Comparison of ENCODE assay signal across 1 cellular context in the genomic region with DNA sequence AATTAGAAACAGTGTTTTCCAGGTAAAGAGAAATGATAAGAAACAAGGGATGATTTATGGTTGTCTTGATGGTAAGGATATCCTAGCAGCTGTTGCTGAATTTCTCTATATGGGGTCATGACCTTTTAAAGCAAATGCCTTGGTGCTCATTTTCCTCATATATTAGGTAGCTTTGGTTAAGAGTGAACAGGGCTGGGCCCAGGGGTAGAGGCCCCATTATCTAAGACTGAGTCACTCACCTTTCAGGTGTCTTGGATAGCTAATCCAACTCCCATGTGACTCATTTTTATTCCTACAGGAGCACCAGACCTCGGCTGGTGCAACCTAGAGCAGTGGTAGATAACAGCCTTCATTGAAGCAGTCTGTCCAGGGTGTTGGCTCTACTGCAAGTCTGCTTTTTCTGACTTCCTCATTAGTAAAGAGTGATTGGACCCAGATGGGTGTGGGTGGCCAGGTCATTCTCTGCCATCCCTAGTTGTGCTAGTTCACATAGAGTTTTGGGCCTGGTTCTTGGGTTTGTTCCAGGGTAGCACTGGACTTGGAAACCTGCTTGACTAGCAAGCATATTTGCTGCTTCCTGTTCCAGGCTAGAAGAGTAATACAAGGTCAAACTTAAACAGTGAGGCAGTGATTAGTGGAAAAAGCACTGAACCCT.
TF ChIP-seq lines count a peak whose summit lies in the region.

No MANE protein-coding gene starts in this region.

TF ChIP-seq in HepG2, 621 proteins besides CTCF, POLR2A, EP300 and RAD21 (continued from another document):
- TF ChIP-seq, protein P1, sequence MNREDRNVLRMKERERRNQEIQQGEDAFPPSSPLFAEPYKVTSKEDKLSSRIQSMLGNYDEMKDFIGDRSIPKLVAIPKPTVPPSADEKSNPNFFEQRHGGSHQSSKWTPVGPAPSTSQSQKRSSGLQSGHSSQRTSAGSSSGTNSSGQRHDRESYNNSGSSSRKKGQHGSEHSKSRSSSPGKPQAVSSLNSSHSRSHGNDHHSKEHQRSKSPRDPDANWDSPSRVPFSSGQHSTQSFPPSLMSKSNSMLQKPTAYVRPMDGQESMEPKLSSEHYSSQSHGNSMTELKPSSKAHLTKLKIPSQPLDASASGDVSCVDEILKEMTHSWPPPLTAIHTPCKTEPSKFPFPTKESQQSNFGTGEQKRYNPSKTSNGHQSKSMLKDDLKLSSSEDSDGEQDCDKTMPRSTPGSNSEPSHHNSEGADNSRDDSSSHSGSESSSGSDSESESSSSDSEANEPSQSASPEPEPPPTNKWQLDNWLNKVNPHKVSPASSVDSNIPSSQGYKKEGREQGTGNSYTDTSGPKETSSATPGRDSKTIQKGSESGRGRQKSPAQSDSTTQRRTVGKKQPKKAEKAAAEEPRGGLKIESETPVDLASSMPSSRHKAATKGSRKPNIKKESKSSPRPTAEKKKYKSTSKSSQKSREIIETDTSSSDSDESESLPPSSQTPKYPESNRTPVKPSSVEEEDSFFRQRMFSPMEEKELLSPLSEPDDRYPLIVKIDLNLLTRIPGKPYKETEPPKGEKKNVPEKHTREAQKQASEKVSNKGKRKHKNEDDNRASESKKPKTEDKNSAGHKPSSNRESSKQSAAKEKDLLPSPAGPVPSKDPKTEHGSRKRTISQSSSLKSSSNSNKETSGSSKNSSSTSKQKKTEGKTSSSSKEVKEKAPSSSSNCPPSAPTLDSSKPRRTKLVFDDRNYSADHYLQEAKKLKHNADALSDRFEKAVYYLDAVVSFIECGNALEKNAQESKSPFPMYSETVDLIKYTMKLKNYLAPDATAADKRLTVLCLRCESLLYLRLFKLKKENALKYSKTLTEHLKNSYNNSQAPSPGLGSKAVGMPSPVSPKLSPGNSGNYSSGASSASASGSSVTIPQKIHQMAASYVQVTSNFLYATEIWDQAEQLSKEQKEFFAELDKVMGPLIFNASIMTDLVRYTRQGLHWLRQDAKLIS (CRISPR knock-in tag; IDR thresholded peaks at IDR 0.05) = no peak
- TF ChIP-seq ZNF740 (CRISPR knock-in tag; IDR thresholded peaks at IDR 0.05) (no peak), SAFB2 (CRISPR knock-in tag; IDR thresholded peaks at IDR 0.05; ENCODE audit: borderline replicate concordance, low read depth) (no peak), NR1H2 (CRISPR knock-in tag; IDR thresholded peaks at IDR 0.05; ENCODE audit: borderline replicate concordance, low read depth) (no peak), ZFX (CRISPR knock-in tag; IDR thresholded peaks at IDR 0.05; ENCODE audit: low read depth) (peak; percentile 18; the same call in 1 of the 2 replicates)
TF ChIP-seq in HepG2: peak in this region for 29.
